2 cellular contexts compared by ENCODE assay signal in the genomic region with DNA sequence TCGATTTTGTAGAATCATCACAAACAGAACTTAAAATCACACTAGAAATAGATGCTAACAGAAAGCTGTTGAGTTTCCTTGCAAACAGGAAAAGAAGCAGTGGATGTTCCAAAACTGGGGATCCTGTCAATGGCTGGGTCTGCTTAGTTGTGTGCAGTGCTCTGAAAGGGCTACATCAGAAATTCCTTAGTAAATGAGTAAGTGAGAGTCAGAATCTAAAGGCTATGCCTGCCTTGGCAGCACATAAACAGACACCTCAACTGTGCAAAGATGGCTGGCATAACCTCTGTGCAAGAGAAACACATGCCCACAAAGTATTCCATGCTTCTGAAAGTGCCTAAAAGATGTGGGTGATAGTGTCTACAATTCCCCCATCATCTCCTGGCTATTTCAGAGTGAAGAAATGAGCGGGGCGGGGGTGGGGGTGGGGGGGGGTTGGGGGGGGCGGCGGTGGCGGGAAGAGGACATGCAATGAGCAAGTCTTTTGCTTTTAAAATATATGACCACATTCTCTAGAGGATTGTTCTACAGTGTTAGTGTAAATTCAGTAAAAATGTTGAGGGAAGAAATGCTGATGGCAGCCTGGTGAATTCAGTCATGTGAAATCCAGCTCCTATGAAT.
TF ChIP-seq lines count a peak whose summit lies in the region.

No MANE protein-coding gene starts in this region.

TF ChIP-seq in SK-N-SH treated with all-trans-retinoic acid at 6 μM for 48 hours, 23 proteins besides CTCF, POLR2A, EP300 and RAD21 (continued from another document):
- TF ChIP-seq, protein P1, sequence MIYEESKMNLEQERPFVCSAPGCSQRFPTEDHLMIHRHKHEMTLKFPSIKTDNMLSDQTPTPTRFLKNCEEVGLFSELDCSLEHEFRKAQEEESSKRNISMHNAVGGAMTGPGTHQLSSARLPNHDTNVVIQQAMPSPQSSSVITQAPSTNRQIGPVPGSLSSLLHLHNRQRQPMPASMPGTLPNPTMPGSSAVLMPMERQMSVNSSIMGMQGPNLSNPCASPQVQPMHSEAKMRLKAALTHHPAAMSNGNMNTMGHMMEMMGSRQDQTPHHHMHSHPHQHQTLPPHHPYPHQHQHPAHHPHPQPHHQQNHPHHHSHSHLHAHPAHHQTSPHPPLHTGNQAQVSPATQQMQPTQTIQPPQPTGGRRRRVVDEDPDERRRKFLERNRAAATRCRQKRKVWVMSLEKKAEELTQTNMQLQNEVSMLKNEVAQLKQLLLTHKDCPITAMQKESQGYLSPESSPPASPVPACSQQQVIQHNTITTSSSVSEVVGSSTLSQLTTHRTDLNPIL (CRISPR knock-in tag; IDR thresholded peaks at IDR 0.05; ENCODE audit: low read depth): no peak
- no peak for TF ChIP-seq ISL1 (CRISPR knock-in tag; IDR thresholded peaks at IDR 0.05)
- no peak for TF ChIP-seq TOX (CRISPR knock-in tag; IDR thresholded peaks at IDR 0.05; ENCODE audit: borderline replicate concordance)
- TF ChIP-seq SNAI2 (CRISPR knock-in tag; IDR thresholded peaks at IDR 0.05): no peak
- no peak for TF ChIP-seq ZNF70 (CRISPR knock-in tag; IDR thresholded peaks at IDR 0.05)
- TF ChIP-seq GLIS3 (CRISPR knock-in tag; IDR thresholded peaks at IDR 0.05): no peak
TF ChIP-seq in SK-N-SH treated with all-trans-retinoic acid at 6 μM for 48 hours: peak in this region for 0.

TF ChIP-seq in SK-N-SH, 30 proteins besides CTCF, POLR2A, EP300 and RAD21 (continued from another document):
- TF ChIP-seq, protein P2, sequence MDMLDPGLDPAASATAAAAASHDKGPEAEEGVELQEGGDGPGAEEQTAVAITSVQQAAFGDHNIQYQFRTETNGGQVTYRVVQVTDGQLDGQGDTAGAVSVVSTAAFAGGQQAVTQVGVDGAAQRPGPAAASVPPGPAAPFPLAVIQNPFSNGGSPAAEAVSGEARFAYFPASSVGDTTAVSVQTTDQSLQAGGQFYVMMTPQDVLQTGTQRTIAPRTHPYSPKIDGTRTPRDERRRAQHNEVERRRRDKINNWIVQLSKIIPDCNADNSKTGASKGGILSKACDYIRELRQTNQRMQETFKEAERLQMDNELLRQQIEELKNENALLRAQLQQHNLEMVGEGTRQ (IDR thresholded peaks at IDR 0.05; ENCODE audit: borderline replicate concordance, low read depth, low read length): no peak
- TF ChIP-seq ELF1 (IDR thresholded peaks at IDR 0.05) (no peak), RXRA (IDR thresholded peaks at IDR 0.05; ENCODE audit: borderline replicate concordance, low read depth) (no peak), GABPA (IDR thresholded peaks at IDR 0.05; ENCODE audit: low read depth) (no peak), TEAD4 (IDR thresholded peaks at IDR 0.05; ENCODE audit: borderline replicate concordance, insufficient read depth) (no peak), NFIC (IDR thresholded peaks at IDR 0.05; ENCODE audit: borderline replicate concordance) (no peak), TCF12 (IDR thresholded peaks at IDR 0.05) (no peak), MEF2A (IDR thresholded peaks at IDR 0.05; ENCODE audit: borderline replicate concordance, low read depth) (no peak), TAF1 (IDR thresholded peaks at IDR 0.05; ENCODE audit: borderline replicate concordance, low read depth, low read length) (no peak)
- TF ChIP-seq, protein P3, sequence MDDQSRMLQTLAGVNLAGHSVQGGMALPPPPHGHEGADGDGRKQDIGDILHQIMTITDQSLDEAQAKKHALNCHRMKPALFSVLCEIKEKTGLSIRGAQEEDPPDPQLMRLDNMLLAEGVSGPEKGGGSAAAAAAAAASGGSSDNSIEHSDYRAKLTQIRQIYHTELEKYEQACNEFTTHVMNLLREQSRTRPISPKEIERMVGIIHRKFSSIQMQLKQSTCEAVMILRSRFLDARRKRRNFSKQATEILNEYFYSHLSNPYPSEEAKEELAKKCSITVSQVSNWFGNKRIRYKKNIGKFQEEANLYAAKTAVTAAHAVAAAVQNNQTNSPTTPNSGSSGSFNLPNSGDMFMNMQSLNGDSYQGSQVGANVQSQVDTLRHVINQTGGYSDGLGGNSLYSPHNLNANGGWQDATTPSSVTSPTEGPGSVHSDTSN (IDR thresholded peaks at IDR 0.05): no peak
